In genomic region chr14:64841121-64841611, GRCh38 we compare ENCODE assay signal across 11 cellular contexts. TPM values are rescaled to one million over a fixed set of nuclear protein-coding genes. Genes with fewer than 3 reads are reported as not detected.
DNase-seq lines count a peak whose midpoint lies in the region; ATAC-seq, FAIRE-seq and TF ChIP-seq lines count a peak whose summit lies in the region.
"Had no signal": no experiment of that assay in that cellular context is flagged by ENCODE, and none has a peak within 500 bp of the region (broad histone marks: within the 10 kb centered on the region; RNA-seq: fewer than 3 reads in every experiment).

No MANE protein-coding gene starts in this region.

- no peak overlapping the region for H3K9ac ChIP-seq in mammary epithelial cell (ENCODE audit: insufficient read depth, low read length)

- FAIRE-seq in HTR-8/SVneo (lab: Jason Lieb, UNC), result peak; percentile 99

- 32% methylated on average over 4 of the region's 5 CpGs for WGBS in mammary epithelial cell (ENCODE audit: low coverage, missing lambda C conversion rate)

- CTCF ChIA-PET in A673 (lab: Charles Lee), result interaction anchor here (0.7 kb wide), 1 partner anchor 18 kb away, joined by 3 read pairs; no protein-coding TSS in a partner anchor
- CTCF ChIA-PET in mammary epithelial cell (lab: Charles Lee; ENCODE audit: low non-redundant PET), result no interaction called here

- TF ChIP-seq POLR2A in GM18505 (IDR thresholded peaks at IDR 0.05; ENCODE audit: borderline replicate concordance, extremely low read depth, insufficient read depth, insufficient read length), result no peak

- ATAC-seq in GM18505 (IDR thresholded peaks at IDR 0.05; ENCODE audit: unreplicated experiment) (no peak), GM19467 (IDR thresholded peaks at IDR 0.05; ENCODE audit: unreplicated experiment) (no peak)
- ATAC-seq: stimulated activated naive CD8-positive, alpha-beta T cell treated with anti-CD3 and anti-CD28 coated beads, Interleukin-15, amount 100 ng/mL, for 72 hours had no signal

- POLR2A ChIA-PET in A673 (lab: Charles Lee; ENCODE audit: low non-redundant PET), result no interaction called here

- H3K9me3 ChIP-seq in A673 (ENCODE audit: low read depth, low read length, poor library complexity, severe bottlenecking), result no peaks in the 10 kb centered on the region
- H3K9me3 ChIP-seq in mammary epithelial cell (replicated peaks; ENCODE audit: insufficient read depth, low read length), result no peaks in the 10 kb centered on the region

- BruUV-seq in A673 (replicated peaks; lab: Mats Ljungman, UMichigan), result no TSS peak
- no TSS peak for BruUV-seq in mammary epithelial cell (replicated peaks; lab: Mats Ljungman, UMichigan)

- H3K36me3 ChIP-seq in A673 (ENCODE audit: insufficient read depth, low read length, poor library complexity, severe bottlenecking), result no peaks in the 10 kb centered on the region
- H3K36me3 ChIP-seq in mammary epithelial cell (ENCODE audit: insufficient read depth, low read length), result no peaks in the 10 kb centered on the region
- no peaks in the 10 kb centered on the region for H3K36me3 ChIP-seq in kidney epithelial cell (ENCODE audit: control insufficient read depth, insufficient read depth, low read length)

- DNase-seq in A673 (ENCODE audit: low spot score) (peak; percentile 23), HTR-8/SVneo (ENCODE audit: insufficient read length, low spot score) (peak; percentile 98), mammary epithelial cell (peak; percentile 52), kidney epithelial cell (ENCODE audit: low read depth) (peak; percentile 60), medulla oblongata (ENCODE audit: extremely low spot score) (no peak)
- no peak for DNase-seq in stimulated activated CD4-positive, alpha-beta T cell treated with anti-CD3 and anti-CD28 coated beads, Interleukin-4, amount 100 ng/mL, for 4 hours
- DNase-seq: nucleus accumbens; stimulated activated naive CD8-positive, alpha-beta T cell treated with anti-CD3 and anti-CD28 coated beads, Interleukin-15, amount 100 ng/mL, for 72 hours had no signal

- TF ChIP-seq CTCF in A673 (conservative IDR thresholded peaks at IDR 0.05; ENCODE audit: low read depth, low read length) (no peak; the same call in 1 of the 2 replicates), mammary epithelial cell (conservative IDR thresholded peaks at IDR 0.05 in 1 of 2, IDR thresholded peaks at IDR 0.05 in 1 of 2; ENCODE audit: extremely low read depth in 1 of 2, insufficient read depth in 1 of 2, low read depth in 1 of 2, low read length in 2 of 2) (peak; percentile 47 to 56), kidney epithelial cell (IDR thresholded peaks at IDR 0.05; ENCODE audit: insufficient read depth, low read length, poor library complexity, severe bottlenecking) (peak; percentile 78)

- no peak overlapping the region for H3K27ac ChIP-seq in A673 (ENCODE audit: low read depth, low read length, poor library complexity, severe bottlenecking)
- H3K27ac ChIP-seq in mammary epithelial cell (ENCODE audit: insufficient read depth, low read depth, low read length), result no peak overlapping the region
- H3K27ac ChIP-seq: C4-2B had no signal

- H4K20me1 ChIP-seq in mammary epithelial cell (ENCODE audit: insufficient read depth, low read length), result no peaks in the 10 kb centered on the region

- in situ Hi-C loops in mammary epithelial cell (cut with MboI; ENCODE audit: low sequenced_read_pairs in 2 of 2), result no loop called here

- intact Hi-C loops in A673 (cut with micrococcal nuclease; ENCODE audit: unreplicated experiment) (no loop called here), mammary epithelial cell (cut with micrococcal nuclease) (no loop called here)

- dilution Hi-C loops in mammary epithelial cell (cut with HindIII; ENCODE audit: low sequenced_read_pairs), result no loop called here

- no peak overlapping the region for H2AFZ ChIP-seq in mammary epithelial cell (ENCODE audit: low read depth, low read length)

- H3K4me1 ChIP-seq in A673 (ENCODE audit: insufficient read depth, low read length, poor library complexity, severe bottlenecking) (no peaks in the 10 kb centered on the region), mammary epithelial cell (ENCODE audit: insufficient read depth, low read length) (no peaks in the 10 kb centered on the region)

- H3K27me3 ChIP-seq in A673 (replicated peaks; ENCODE audit: insufficient read depth, low read depth, low read length, poor library complexity) (peaks cover 38% of the 10 kb centered on the region), mammary epithelial cell (ENCODE audit: insufficient read depth, low read length) (peaks cover 4% of the 10 kb centered on the region), kidney epithelial cell (ENCODE audit: control insufficient read depth, insufficient read depth, low read length) (peaks cover 2% of the 10 kb centered on the region)

- H3K4me2 ChIP-seq in mammary epithelial cell (ENCODE audit: insufficient read depth, low read depth, low read length), result no peak overlapping the region

- H3K79me2 ChIP-seq in mammary epithelial cell (ENCODE audit: insufficient read depth, low read length), result no peaks in the 10 kb centered on the region

- no peak overlapping the region for H3K4me3 ChIP-seq in A673 (ENCODE audit: low read depth, low read length, poor library complexity, severe bottlenecking)
- H3K4me3 ChIP-seq in mammary epithelial cell (replicated peaks in 1 of 3; ENCODE audit: insufficient read depth in 1 of 3, low read depth in 2 of 3, low read length in 3 of 3), result no peak overlapping the region
- no peak overlapping the region for H3K4me3 ChIP-seq in kidney epithelial cell (ENCODE audit: low read depth, low read length)

RNA-seq across cellular contexts. Expression of gene SPTB, which starts 38.5 kb away (rescaled TPM):
- 0.43 and 0.70 TPM in 2 replicates for total RNA-seq in A673 (2021)
- under 1 TPM; under 0.01 to 0.35 TPM for total RNA-seq in mammary epithelial cell
- polyA plus RNA-seq in mammary epithelial cell, result 0.06 TPM
- 0.93 TPM for polyA minus RNA-seq in mammary epithelial cell
- total RNA-seq in kidney epithelial cell, result 0.21 and 0.54 TPM in 2 replicates

Comparison
In these comparisons a context has a peak if more than half of its experiments do, and no peak if none do; other contexts are left out.
1. DNase-seq: peak in A673 (single experiment), HTR-8/SVneo (single experiment), mammary epithelial cell (single experiment) and kidney epithelial cell (single experiment); none in medulla oblongata (single experiment) and stimulated activated CD4-positive, alpha-beta T cell treated with anti-CD3 and anti-CD28 coated beads, Interleukin-4, amount 100 ng/mL, for 4 hours (0 of 2).